23 cellular contexts compared by ENCODE assay signal in the genomic region with DNA sequence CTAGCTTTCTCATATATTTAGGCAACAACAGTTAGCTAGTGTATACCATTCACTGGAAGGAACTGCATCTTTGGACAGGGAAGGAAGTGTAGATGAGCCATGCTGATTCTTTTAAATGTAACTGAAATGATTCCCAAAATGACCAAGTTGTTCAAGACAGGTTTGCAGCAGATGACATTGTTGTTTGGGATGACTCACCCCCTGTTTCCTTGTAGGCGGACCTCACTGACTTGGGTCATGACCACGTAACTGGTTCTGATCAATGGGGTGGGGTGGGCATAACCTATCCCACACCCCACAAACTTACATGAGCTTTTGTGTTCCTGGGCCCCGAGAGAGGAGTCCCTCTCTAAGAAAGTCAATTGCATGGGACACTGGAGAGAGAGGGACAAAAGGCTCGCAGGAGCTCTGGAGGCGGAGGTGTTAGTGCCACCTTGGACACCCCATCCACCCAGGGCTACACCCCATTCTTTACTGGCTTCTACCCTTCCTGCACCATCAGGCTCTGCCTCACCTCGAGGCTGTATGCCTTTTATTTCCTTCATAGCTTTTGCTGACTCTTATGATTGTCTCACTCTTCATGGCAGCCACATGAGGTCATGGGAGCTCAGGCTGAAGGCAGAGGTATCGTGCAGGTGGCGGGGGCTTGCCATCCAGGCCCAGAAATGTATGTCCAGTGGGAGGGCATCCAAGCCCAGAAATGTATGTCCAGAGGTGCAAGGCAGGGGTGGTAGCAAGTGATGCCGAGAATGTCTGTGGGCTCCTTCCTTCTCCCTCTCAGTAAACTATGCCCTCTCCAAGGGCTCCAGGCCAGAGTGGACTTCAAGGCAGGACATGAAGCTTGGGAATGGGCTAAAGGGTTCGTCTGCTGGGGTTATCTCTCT.
A peak's percentile ranks its signal among the peaks of the same experiment; 100 is the strongest.
DNase-seq lines count a peak whose midpoint lies in the region; ATAC-seq, FAIRE-seq and TF ChIP-seq lines count a peak whose summit lies in the region.
"Had no signal": no experiment of that assay in that cellular context is flagged by ENCODE, and none has a peak within 500 bp of the region (broad histone marks: within the 10 kb centered on the region; RNA-seq: fewer than 3 reads in every experiment).

No MANE protein-coding gene starts in this region.

- in situ Hi-C loops in G401 (cut with HindIII; ENCODE audit: low sequenced_read_pairs), result no loop called here

- H4K91ac ChIP-seq in H9 (ENCODE audit: insufficient read length, low read depth, low read length), result no peak overlapping the region

- TF ChIP-seq RAD21 in A549 (conservative IDR thresholded peaks at IDR 0.05 in 1 of 2, IDR thresholded peaks at IDR 0.05 in 1 of 2), result no peak

- peaks cover 2 to 7% of the 10 kb centered on the region in 2 experiments; a peak in 1 of 4 replicates for H3K4me1 Mint-ChIP-seq in H9
- H3K4me1 Mint-ChIP-seq in activated CD4-positive, alpha-beta memory T cell treated with anti-CD3 and anti-CD28 coated beads for 36 hours (ENCODE audit: low read depth), result no peaks in the 10 kb centered on the region
- H3K4me1 Mint-ChIP-seq: activated CD4-positive, alpha-beta T cell treated with anti-CD3 and anti-CD28 coated beads, Interleukin-2, amount 10 ng/mL, durations not matched to agents 7 days and 5 days; CD8-positive, alpha-beta memory T cell; T-cell had no signal

- POLR2A ChIA-PET in A549 (lab: Yijun Ruan, JAX) (no interaction called here), OCI-LY7 (lab: Charles Lee) (no interaction called here)
- POLR2A ChIA-PET in activated CD4-positive, alpha-beta memory T cell treated with anti-CD3 and anti-CD28 coated beads for 36 hours (lab: Charles Lee), result no interaction called here

- FAIRE-seq in A549 (lab: Jason Lieb, UNC), result no peak
- peak; percentile 50 for FAIRE-seq in bronchial epithelial cell (lab: Jason Lieb, UNC)

- H3K36me3 Mint-ChIP-seq in H9 (ENCODE audit: insufficient read depth in 1 of 3, low read depth in 3 of 3), result no peaks in the 10 kb centered on the region; a peak in 1 of 7 replicates
- H3K36me3 Mint-ChIP-seq in activated CD4-positive, alpha-beta memory T cell treated with anti-CD3 and anti-CD28 coated beads for 36 hours, result no peaks in the 10 kb centered on the region
- H3K36me3 Mint-ChIP-seq: CD8-positive, alpha-beta memory T cell; T-cell had no signal

- H3K4me1 ChIP-seq in A549, result no peaks in the 10 kb centered on the region
- no peaks in the 10 kb centered on the region for H3K4me1 ChIP-seq in H9 (ENCODE audit: insufficient read depth, low read length)
- H3K4me1 ChIP-seq in OCI-LY7 (ENCODE audit: insufficient read depth, low read length, poor library complexity, severe bottlenecking), result no peaks in the 10 kb centered on the region
- H3K4me1 ChIP-seq: transverse colon had no signal

- H2AK5ac ChIP-seq in H9 (ENCODE audit: insufficient read length, low read length), result no peak overlapping the region

- 64% methylated on average over 10 of the region's 10 CpGs for WGBS in A549 (ENCODE audit: missing lambda C conversion rate)
- WGBS in H9 (ENCODE audit: extremely low coverage, insufficient read length, low lambda C conversion rate), result no CpG with 5 or more reads among the region's 10 CpGs

- no peak overlapping the region for H3K56ac ChIP-seq in H9 (ENCODE audit: insufficient read length, low read depth, low read length)

- H3K18ac ChIP-seq in H9 (ENCODE audit: insufficient read length, low read depth, low read length), result no peak overlapping the region

- no peak overlapping the region for H3K23ac ChIP-seq in H9 (ENCODE audit: insufficient read length, low read depth, low read length)

- H4K5ac ChIP-seq in H9 (ENCODE audit: insufficient read length, low read depth, low read length), result no peak overlapping the region

- TF ChIP-seq CTCF in A549 (IDR thresholded peaks at IDR 0.05), result no peak
- no peak for TF ChIP-seq CTCF in H9 (conservative IDR thresholded peaks at IDR 0.05)
- no peak for TF ChIP-seq CTCF in bronchial epithelial cell (IDR thresholded peaks at IDR 0.05; ENCODE audit: insufficient read depth, low read length, severe bottlenecking)
- no peak for TF ChIP-seq CTCF in OCI-LY7 (conservative IDR thresholded peaks at IDR 0.05; ENCODE audit: low read length)

- no peak for TF ChIP-seq EP300 in A549 (IDR thresholded peaks at IDR 0.05)

- H3K4me2 ChIP-seq in A549 (no peak overlapping the region), H9 (ENCODE audit: insufficient read depth, insufficient read length, low read length) (no peak overlapping the region), OCI-LY7 (ENCODE audit: low read length) (no peak overlapping the region)

- peaks cover 3 to 7% of the 10 kb centered on the region in 2 experiments; a peak in 2 of 5 replicates for H3K9me3 Mint-ChIP-seq in H9
- H3K9me3 Mint-ChIP-seq in activated CD4-positive, alpha-beta memory T cell treated with anti-CD3 and anti-CD28 coated beads for 36 hours, result no peaks in the 10 kb centered on the region
- H3K9me3 Mint-ChIP-seq: activated CD4-positive, alpha-beta T cell treated with anti-CD3 and anti-CD28 coated beads, Interleukin-2, amount 10 ng/mL, durations not matched to agents 7 days and 5 days; T-cell had no signal

- H3T11ph ChIP-seq in H9 (ENCODE audit: low read length), result no peak overlapping the region

- no peaks in the 10 kb centered on the region for H3K79me1 ChIP-seq in H9 (ENCODE audit: insufficient read depth, low read depth, low read length, poor library complexity, severe bottlenecking)

- H3K27me3 ChIP-seq in H9 (ENCODE audit: insufficient read depth, low read length) (no peaks in the 10 kb centered on the region), bronchial epithelial cell (ENCODE audit: control insufficient read depth, insufficient read depth, low read length) (no peaks in the 10 kb centered on the region)
- H3K27me3 ChIP-seq: ovary had no signal

- no peak for TF ChIP-seq POLR2A in A549 (IDR thresholded peaks at IDR 0.05; ENCODE audit: low read length)

- no peak overlapping the region for H4K8ac ChIP-seq in H9 (replicated peaks; ENCODE audit: insufficient read length, low read depth, low read length)

- CTCF ChIA-PET in A549 (lab: Yijun Ruan, JAX), result interaction anchor here (2.0 to 2.9 kb wide), 2 partner anchors 10 to 13 kb away, joined by 13 read pairs; no protein-coding TSS in a partner anchor
- CTCF ChIA-PET in activated CD4-positive, alpha-beta memory T cell treated with anti-CD3 and anti-CD28 coated beads for 36 hours (lab: Charles Lee), result no interaction called here
- CTCF ChIA-PET in OCI-LY7 (lab: Charles Lee; ENCODE audit: unreplicated experiment), result no interaction called here

- no TSS peak for BruUV-seq in OCI-LY7 (replicated peaks; lab: Mats Ljungman, UMichigan)

- no peaks in the 10 kb centered on the region for H3K79me2 ChIP-seq in H9 (ENCODE audit: insufficient read depth, low read length)
- no peaks in the 10 kb centered on the region for H3K79me2 ChIP-seq in OCI-LY7 (ENCODE audit: insufficient read depth, low read depth, low read length)

- no peak overlapping the region for H2BK20ac ChIP-seq in H9 (ENCODE audit: low read depth, low read length, poor library complexity, severe bottlenecking)

- intact Hi-C loops in activated CD4-positive, alpha-beta memory T cell treated with anti-CD3 and anti-CD28 coated beads for 36 hours (cut with micrococcal nuclease), result no loop called here
- intact Hi-C loops in OCI-LY7 (cut with micrococcal nuclease; ENCODE audit: unreplicated experiment), result no loop called here

- H3K27ac Mint-ChIP-seq in H9, result no peak overlapping the region; a peak in 2 of 7 replicates
- H3K27ac Mint-ChIP-seq in activated CD4-positive, alpha-beta memory T cell treated with anti-CD3 and anti-CD28 coated beads for 36 hours, result no peak overlapping the region
- H3K27ac Mint-ChIP-seq: activated CD4-positive, alpha-beta T cell treated with anti-CD3 and anti-CD28 coated beads, Interleukin-2, amount 10 ng/mL, durations not matched to agents 7 days and 5 days; CD8-positive, alpha-beta memory T cell; T-cell had no signal

- ATAC-seq in A549, result no peak
- ATAC-seq: left colon; mucosa of descending colon; stimulated activated naive CD8-positive, alpha-beta T cell treated with anti-CD3 and anti-CD28 coated beads, Interleukin-15, Interleukin-2, amounts not matched to agents 100 U/mL and 50 U/mL, for 24 hours; T-cell had no signal

- no peak overlapping the region for H2AFZ ChIP-seq in H9 (ENCODE audit: low read length)
- H2AFZ ChIP-seq in OCI-LY7 (ENCODE audit: low read length), result no peak overlapping the region

- no peak overlapping the region for H3K9ac ChIP-seq in H9 (ENCODE audit: extremely low read depth, insufficient read length, low read length)

- no peak for DNase-seq in A549 (ENCODE audit: low read depth in 1 of 2, low spot score in 1 of 2)
- DNase-seq in H9, result peak; percentile 5
- peak; percentile 55 for DNase-seq in bronchial epithelial cell (ENCODE audit: low read depth)
- peak; percentile 30 for DNase-seq in mesenteric fat pad (ENCODE audit: low spot score)
- no peak for DNase-seq in activated CD4-positive, alpha-beta memory T cell treated with anti-CD3 and anti-CD28 coated beads for 36 hours
- no peak for DNase-seq in OCI-LY7 (ENCODE audit: low spot score)
- no peak for DNase-seq in DMS 273 treated with DMSO at 0.1 percent for 48 hours (lab: John Stamatoyannopoulos, UW)
- no peak for DNase-seq in G401 (ENCODE audit: low spot score)
- DNase-seq: activated CD4-positive, alpha-beta T cell treated with anti-CD3 and anti-CD28 coated beads, Interleukin-2, amount 10 ng/mL, durations not matched to agents 7 days and 5 days; activated naive CD4-positive, alpha-beta T cell; anterior cingulate cortex; CD8-positive, alpha-beta memory T cell; left colon; mucosa of descending colon; NCI-H1930; NCI-H446; ovary; Right ventricle myocardium superior; stimulated activated CD4-positive, alpha-beta T cell treated with anti-CD3 and anti-CD28 coated beads, Interleukin-1b, Interleukin-23, amount 100 ng/mL, for 48 hours; stimulated activated naive CD8-positive, alpha-beta T cell treated with anti-CD3 and anti-CD28 coated beads, Interleukin-15, Interleukin-2, amounts not matched to agents 100 U/mL and 50 U/mL, for 24 hours; T-cell; transverse colon had no signal

- no peaks in the 10 kb centered on the region for H3K36me3 ChIP-seq in bronchial epithelial cell (ENCODE audit: control insufficient read depth, insufficient read depth, low read length)
- no peaks in the 10 kb centered on the region for H3K36me3 ChIP-seq in OCI-LY7 (ENCODE audit: insufficient read depth, low read length)
- H3K36me3 ChIP-seq: ovary, sigmoid colon, transverse colon had no signal

- H3K4ac ChIP-seq in H9 (ENCODE audit: low read depth, low read length), result no peak overlapping the region

- H3K23me2 ChIP-seq in H9 (ENCODE audit: insufficient read length, low read depth, low read length, poor library complexity, severe bottlenecking), result no peaks in the 10 kb centered on the region

- H3K27ac ChIP-seq in A549 (no peak overlapping the region), H9 (ENCODE audit: insufficient read length, low read depth, low read length) (no peak overlapping the region), OCI-LY7 (ENCODE audit: low read depth, low read length, poor library complexity, severe bottlenecking) (no peak overlapping the region)
- H3K27ac ChIP-seq: ovary, sigmoid colon, transverse colon had no signal

- H3K9me2 ChIP-seq in OCI-LY7 (ENCODE audit: insufficient read depth, low read length), result no peaks in the 10 kb centered on the region

- no peaks in the 10 kb centered on the region for H4K20me1 ChIP-seq in H9 (ENCODE audit: control insufficient read depth, insufficient read depth, insufficient read length)
- no peaks in the 10 kb centered on the region for H4K20me1 ChIP-seq in OCI-LY7 (ENCODE audit: insufficient read depth, low read length)

- 0 out of 3 replicates have a peak, but pooled peaks cover 2% of the 10 kb centered on the region for H3K9me3 ChIP-seq in A549
- H3K9me3 ChIP-seq in H9 (ENCODE audit: control insufficient read depth, low read depth, low read length), result no peaks in the 10 kb centered on the region
- H3K9me3 ChIP-seq in OCI-LY7 (ENCODE audit: low read length), result no peaks in the 10 kb centered on the region
- H3K9me3 ChIP-seq: mucosa of descending colon, ovary, sigmoid colon, transverse colon had no signal

- H3K4me3 ChIP-seq in A549, result no peak overlapping the region
- no peak overlapping the region for H3K4me3 ChIP-seq in bronchial epithelial cell (ENCODE audit: low read depth, low read length)
- no peak overlapping the region for H3K4me3 ChIP-seq in OCI-LY7 (ENCODE audit: low read depth, low read length, poor library complexity, severe bottlenecking)
- H3K4me3 ChIP-seq: mucosa of descending colon, ovary, sigmoid colon, transverse colon had no signal

- H2BK12ac ChIP-seq in H9 (ENCODE audit: insufficient read length, low read depth, low read length), result no peak overlapping the region

- no peak overlapping the region for H2BK120ac ChIP-seq in H9 (ENCODE audit: low read depth, low read length, poor library complexity, severe bottlenecking)

- no peak overlapping the region for H2BK5ac ChIP-seq in H9 (ENCODE audit: insufficient read length, low read length)

- peaks cover 11% of the 10 kb centered on the region for H3K27me3 Mint-ChIP-seq in H9 (ENCODE audit: low read depth)
- H3K27me3 Mint-ChIP-seq in activated CD4-positive, alpha-beta memory T cell treated with anti-CD3 and anti-CD28 coated beads for 36 hours, result peaks cover 25% of the 10 kb centered on the region

- H2BK15ac ChIP-seq in H9 (ENCODE audit: low read depth, low read length), result no peak overlapping the region

- H3K14ac ChIP-seq in H9 (ENCODE audit: insufficient read depth, low read length), result no peak overlapping the region

- H3K4me3 Mint-ChIP-seq in H9, result no peak overlapping the region
- H3K4me3 Mint-ChIP-seq in activated CD4-positive, alpha-beta memory T cell treated with anti-CD3 and anti-CD28 coated beads for 36 hours, result no peak overlapping the region
- H3K4me3 Mint-ChIP-seq: activated CD4-positive, alpha-beta T cell treated with anti-CD3 and anti-CD28 coated beads, Interleukin-2, amount 10 ng/mL, durations not matched to agents 7 days and 5 days; CD8-positive, alpha-beta memory T cell; T-cell had no signal

Comparison
In these comparisons a context has a peak if more than half of its experiments do, and no peak if none do; other contexts are left out.
1. DNase-seq: peak in H9 (single experiment), bronchial epithelial cell (single experiment) and mesenteric fat pad (single experiment); none in A549 (0 of 2), activated CD4-positive, alpha-beta memory T cell treated with anti-CD3 and anti-CD28 coated beads for 36 hours (single experiment), OCI-LY7 (single experiment), DMS 273 treated with DMSO at 0.1 percent for 48 hours (single experiment) and G401 (single experiment).